In the genomic region with DNA sequence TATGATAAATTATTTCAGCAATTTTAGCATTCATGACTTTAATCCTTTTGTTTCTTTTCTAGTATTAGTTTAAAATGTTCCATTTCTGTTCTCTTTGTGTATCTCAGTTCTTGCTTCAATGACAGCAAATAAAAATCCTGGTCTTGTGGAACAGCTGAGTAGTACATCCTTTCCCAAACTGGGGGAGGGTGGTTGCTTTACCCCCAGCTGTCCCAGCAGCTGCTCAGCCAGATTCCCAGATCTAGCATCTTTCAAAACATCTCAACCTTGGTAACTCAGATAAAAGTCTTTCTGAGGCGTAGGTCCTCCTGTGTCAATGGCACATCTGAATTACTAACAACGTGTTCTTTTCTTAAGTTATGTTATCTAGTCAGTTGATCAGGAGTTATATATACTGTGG, we compare ENCODE assay signal across 21 cellular contexts.
"Had no signal": no experiment of that assay in that cellular context is flagged by ENCODE, and none has a peak within 500 bp of the region (broad histone marks: within the 10 kb centered on the region; RNA-seq: fewer than 3 reads in every experiment).

No MANE protein-coding gene starts in this region.

- H3K4me3 ChIP-seq: esophagus muscularis mucosa, gastroesophageal sphincter, lower lobe of right lung, psoas muscle, sigmoid colon, skin epidermis, spleen, testis, tibial artery had no signal

- H3K4me1 ChIP-seq: esophagus muscularis mucosa, foreskin keratinocyte, gastroesophageal sphincter, lower lobe of right lung, psoas muscle, sigmoid colon, testis, tibial artery had no signal

- H3K27ac ChIP-seq: esophagus muscularis mucosa, foreskin keratinocyte, gastroesophageal sphincter, lower lobe of right lung, psoas muscle, sigmoid colon, skin epidermis, spleen, testis, tibial artery had no signal

- H3K4me1 Mint-ChIP-seq: nephron progenitor cell had no signal

- H3K27ac Mint-ChIP-seq: nephron progenitor cell; stimulated activated memory B cell treated with anti-CD40 and anti-IgM and Interleukin-4, amounts not matched to agents 10 μg/mL and 1 μg/mL and 100 μg/mL, for 72 hours; type B pancreatic cell had no signal

- DNase-seq: effector CD8-positive, alpha-beta T cell; foreskin keratinocyte; left ventricle myocardium superior; lower lobe of right lung; naive thymus-derived CD4-positive, alpha-beta T cell; nephron progenitor cell; nucleus accumbens; psoas muscle; right cardiac atrium; sigmoid colon; spleen; stimulated activated CD4-positive, alpha-beta T cell treated with anti-CD3 and anti-CD28 coated beads, Interleukin-4, amount 100 ng/mL, for 4 hours; stimulated activated naive CD8-positive, alpha-beta T cell treated with anti-CD3 and anti-CD28 coated beads, Interleukin-15, Interleukin-2, amounts not matched to agents 100 U/mL and 50 U/mL, for 24 hours; substantia nigra; testis; tibial artery had no signal

- ATAC-seq: foreskin keratinocyte; gastroesophageal sphincter; left ventricle myocardium superior; lower lobe of right lung; naive thymus-derived CD4-positive, alpha-beta T cell; psoas muscle; right cardiac atrium; stimulated activated memory B cell treated with anti-CD40 and anti-IgM and Interleukin-4, amounts not matched to agents 10 μg/mL and 1 μg/mL and 100 μg/mL, for 72 hours; stimulated activated naive CD8-positive, alpha-beta T cell treated with anti-CD3 and anti-CD28 coated beads, Interleukin-15, Interleukin-2, amounts not matched to agents 100 U/mL and 50 U/mL, for 24 hours had no signal

- H3K27me3 Mint-ChIP-seq: naive thymus-derived CD4-positive, alpha-beta T cell; stimulated activated memory B cell treated with anti-CD40 and anti-IgM and Interleukin-4, amounts not matched to agents 10 μg/mL and 1 μg/mL and 100 μg/mL, for 72 hours; type B pancreatic cell had no signal

- H3K4me3 Mint-ChIP-seq: naive thymus-derived CD4-positive, alpha-beta T cell; nephron progenitor cell; stimulated activated memory B cell treated with anti-CD40 and anti-IgM and Interleukin-4, amounts not matched to agents 10 μg/mL and 1 μg/mL and 100 μg/mL, for 72 hours; type B pancreatic cell had no signal

- H3K9me3 Mint-ChIP-seq: naive thymus-derived CD4-positive, alpha-beta T cell; nephron progenitor cell; stimulated activated memory B cell treated with anti-CD40 and anti-IgM and Interleukin-4, amounts not matched to agents 10 μg/mL and 1 μg/mL and 100 μg/mL, for 72 hours; type B pancreatic cell had no signal

- H3K9me3 ChIP-seq: esophagus muscularis mucosa, gastroesophageal sphincter, lower lobe of right lung, psoas muscle, sigmoid colon, spleen, testis, tibial artery had no signal

- H3K27me3 ChIP-seq: esophagus muscularis mucosa, foreskin keratinocyte, gastroesophageal sphincter, sigmoid colon, spleen, testis, tibial artery had no signal
